11 cellular contexts compared by ENCODE assay signal in the genomic region with DNA sequence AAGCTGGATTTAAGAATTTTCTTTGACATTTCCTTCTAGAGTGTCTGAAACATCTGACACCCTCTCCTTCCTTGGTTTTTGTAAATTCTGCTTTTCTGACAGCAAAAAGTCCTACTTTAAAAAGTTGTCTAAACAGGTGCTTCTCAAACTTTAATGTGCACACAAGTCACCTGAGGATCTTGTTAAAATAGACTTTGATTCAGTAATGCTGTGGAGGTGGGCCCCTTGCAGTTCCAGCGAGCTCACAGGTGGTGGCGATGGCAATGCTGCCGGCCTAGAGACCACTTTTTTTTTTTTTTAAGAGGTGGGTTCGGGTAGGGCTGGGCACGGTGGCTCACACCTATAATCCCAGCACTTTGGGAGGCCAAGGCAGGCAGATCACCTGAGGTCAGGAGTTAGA.
DNase-seq lines count a peak whose midpoint lies in the region; ATAC-seq, FAIRE-seq and TF ChIP-seq lines count a peak whose summit lies in the region.
"Had no signal": no experiment of that assay in that cellular context is flagged by ENCODE, and none has a peak within 500 bp of the region (broad histone marks: within the 10 kb centered on the region; RNA-seq: fewer than 3 reads in every experiment).

No MANE protein-coding gene starts in this region.

- H3K27ac ChIP-seq in WERI-Rb-1, result no peak overlapping the region

- ATAC-seq in sciatic nerve (no peak), GM18502 (IDR thresholded peaks at IDR 0.05; ENCODE audit: poor library complexity, unreplicated experiment) (no peak), GM19023 (IDR thresholded peaks at IDR 0.05; ENCODE audit: unreplicated experiment) (no peak)
- ATAC-seq: T-cell had no signal

- FAIRE-seq in D721Med (lab: Jason Lieb, UNC), result no peak

- H3K9me3 ChIP-seq in HAP-1 (no peaks in the 10 kb centered on the region), WERI-Rb-1 (ENCODE audit: severe bottlenecking) (peaks cover 2% of the 10 kb centered on the region)
- H3K9me3 ChIP-seq: MG63 had no signal

- H3K4me3 ChIP-seq in HAP-1 (no peak overlapping the region), WERI-Rb-1 (ENCODE audit: low read depth, low read length) (no peak overlapping the region)
- H3K4me3 ChIP-seq: MG63 had no signal

- in situ Hi-C loops in HAP-1 (cut with MboI; ENCODE audit: low sequenced_read_pairs), result no loop called here

- intact Hi-C loops in sciatic nerve (cut with DNase I), result no loop called here

- H3K4me1 ChIP-seq in HAP-1, result no peaks in the 10 kb centered on the region

- DNase-seq in D721Med (ENCODE audit: insufficient read length, low spot score), result no peak
- DNase-seq in HAP-1 (ENCODE audit: low spot score in 2 of 2), result peak; percentile 33 to 59
- peak; percentile 63 for DNase-seq in WERI-Rb-1
- peak; percentile 13 for DNase-seq in kidney tubule cell (ENCODE audit: low spot score)
- no peak for DNase-seq in sciatic nerve (ENCODE audit: low spot score)
- DNase-seq in stimulated activated CD8-positive, alpha-beta memory T cell treated with anti-CD3 and anti-CD28 coated beads, Interleukin-4, amount 100 ng/mL, for 48 hours, result no peak
- DNase-seq: activated naive CD4-positive, alpha-beta T cell treated with anti-CD3 and anti-CD28 coated beads, Interleukin-2, amount 50 U/mL, for 16 hours; MG63; T-cell had no signal

- H3K27me3 ChIP-seq in HAP-1 (ENCODE audit: low read depth) (no peaks in the 10 kb centered on the region), WERI-Rb-1 (ENCODE audit: insufficient read depth, low read depth, severe bottlenecking) (no peaks in the 10 kb centered on the region)
- H3K27me3 ChIP-seq: MG63 had no signal

- no peaks in the 10 kb centered on the region for H3K36me3 ChIP-seq in HAP-1 (replicated peaks)
- no peaks in the 10 kb centered on the region for H3K36me3 ChIP-seq in WERI-Rb-1
- H3K36me3 ChIP-seq: MG63 had no signal

- TF ChIP-seq CTCF in D721Med (IDR thresholded peaks at IDR 0.05; ENCODE audit: insufficient read depth, missing control alignments), result peak; percentile 25
- TF ChIP-seq CTCF in WERI-Rb-1 (IDR thresholded peaks at IDR 0.05; ENCODE audit: low read depth, low read length), result peak; percentile 65

Comparison
In these comparisons a context has a peak if more than half of its experiments do, and no peak if none do; other contexts are left out.
1. DNase-seq: peak in HAP-1 (2 of 2), WERI-Rb-1 (single experiment) and kidney tubule cell (single experiment); none in D721Med (single experiment), sciatic nerve (single experiment) and stimulated activated CD8-positive, alpha-beta memory T cell treated with anti-CD3 and anti-CD28 coated beads, Interleukin-4, amount 100 ng/mL, for 48 hours (single experiment).